ENCODE assay signal across 1 cellular context in the genomic region with DNA sequence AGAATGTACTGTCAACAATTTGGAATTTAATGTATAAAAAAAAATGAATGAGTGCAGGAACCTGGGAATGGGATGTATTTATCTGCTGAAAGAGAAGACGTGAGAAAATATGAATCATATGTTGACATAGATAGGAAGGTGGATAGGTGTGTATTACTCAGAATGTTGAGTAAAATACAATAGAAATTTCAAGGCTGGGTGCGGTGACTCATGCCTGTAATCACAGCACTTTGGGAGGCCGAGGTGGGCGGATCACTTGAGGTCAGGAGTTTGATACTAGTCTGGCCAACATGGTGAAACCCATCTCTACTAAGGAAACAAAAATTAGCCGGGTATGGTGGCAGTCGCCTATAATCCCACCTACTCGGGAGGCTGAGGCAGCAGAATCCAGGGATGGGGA.
TF ChIP-seq lines count a peak whose summit lies in the region.

No MANE protein-coding gene starts in this region.

TF ChIP-seq in SK-N-SH, 30 proteins besides CTCF, POLR2A, EP300 and RAD21 (continued from another document):
- TF ChIP-seq, protein P1, sequence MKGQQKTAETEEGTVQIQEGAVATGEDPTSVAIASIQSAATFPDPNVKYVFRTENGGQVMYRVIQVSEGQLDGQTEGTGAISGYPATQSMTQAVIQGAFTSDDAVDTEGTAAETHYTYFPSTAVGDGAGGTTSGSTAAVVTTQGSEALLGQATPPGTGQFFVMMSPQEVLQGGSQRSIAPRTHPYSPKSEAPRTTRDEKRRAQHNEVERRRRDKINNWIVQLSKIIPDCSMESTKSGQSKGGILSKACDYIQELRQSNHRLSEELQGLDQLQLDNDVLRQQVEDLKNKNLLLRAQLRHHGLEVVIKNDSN (IDR thresholded peaks at IDR 0.05; ENCODE audit: borderline replicate concordance, low read depth) = no peak
- TF ChIP-seq SIN3A (IDR thresholded peaks at IDR 0.05; ENCODE audit: borderline replicate concordance, low read depth, low read length) (no peak), ELF1 (IDR thresholded peaks at IDR 0.05) (no peak), GABPA (IDR thresholded peaks at IDR 0.05; ENCODE audit: low read depth) (no peak), TCF12 (IDR thresholded peaks at IDR 0.05) (no peak), SMC3 (IDR thresholded peaks at IDR 0.05; ENCODE audit: low read depth, low read length) (no peak), JUND (IDR thresholded peaks at IDR 0.05) (no peak), NRF1 (IDR thresholded peaks at IDR 0.05; ENCODE audit: low read depth, low read length) (no peak), CHD2 (IDR thresholded peaks at IDR 0.05; ENCODE audit: low read length, partially characterized antibody) (no peak), TAF1 (IDR thresholded peaks at IDR 0.05; ENCODE audit: borderline replicate concordance, low read depth, low read length) (no peak)
- TF ChIP-seq, protein P2, sequence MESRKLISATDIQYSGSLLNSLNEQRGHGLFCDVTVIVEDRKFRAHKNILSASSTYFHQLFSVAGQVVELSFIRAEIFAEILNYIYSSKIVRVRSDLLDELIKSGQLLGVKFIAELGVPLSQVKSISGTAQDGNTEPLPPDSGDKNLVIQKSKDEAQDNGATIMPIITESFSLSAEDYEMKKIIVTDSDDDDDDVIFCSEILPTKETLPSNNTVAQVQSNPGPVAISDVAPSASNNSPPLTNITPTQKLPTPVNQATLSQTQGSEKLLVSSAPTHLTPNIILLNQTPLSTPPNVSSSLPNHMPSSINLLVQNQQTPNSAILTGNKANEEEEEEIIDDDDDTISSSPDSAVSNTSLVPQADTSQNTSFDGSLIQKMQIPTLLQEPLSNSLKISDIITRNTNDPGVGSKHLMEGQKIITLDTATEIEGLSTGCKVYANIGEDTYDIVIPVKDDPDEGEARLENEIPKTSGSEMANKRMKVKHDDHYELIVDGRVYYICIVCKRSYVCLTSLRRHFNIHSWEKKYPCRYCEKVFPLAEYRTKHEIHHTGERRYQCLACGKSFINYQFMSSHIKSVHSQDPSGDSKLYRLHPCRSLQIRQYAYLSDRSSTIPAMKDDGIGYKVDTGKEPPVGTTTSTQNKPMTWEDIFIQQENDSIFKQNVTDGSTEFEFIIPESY (IDR thresholded peaks at IDR 0.05; ENCODE audit: borderline replicate concordance, low read depth) = no peak
- TF ChIP-seq, protein P3, sequence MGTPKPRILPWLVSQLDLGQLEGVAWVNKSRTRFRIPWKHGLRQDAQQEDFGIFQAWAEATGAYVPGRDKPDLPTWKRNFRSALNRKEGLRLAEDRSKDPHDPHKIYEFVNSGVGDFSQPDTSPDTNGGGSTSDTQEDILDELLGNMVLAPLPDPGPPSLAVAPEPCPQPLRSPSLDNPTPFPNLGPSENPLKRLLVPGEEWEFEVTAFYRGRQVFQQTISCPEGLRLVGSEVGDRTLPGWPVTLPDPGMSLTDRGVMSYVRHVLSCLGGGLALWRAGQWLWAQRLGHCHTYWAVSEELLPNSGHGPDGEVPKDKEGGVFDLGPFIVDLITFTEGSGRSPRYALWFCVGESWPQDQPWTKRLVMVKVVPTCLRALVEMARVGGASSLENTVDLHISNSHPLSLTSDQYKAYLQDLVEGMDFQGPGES (IDR thresholded peaks at IDR 0.05; ENCODE audit: low read depth, low read length) = no peak
- TF ChIP-seq, protein P4, sequence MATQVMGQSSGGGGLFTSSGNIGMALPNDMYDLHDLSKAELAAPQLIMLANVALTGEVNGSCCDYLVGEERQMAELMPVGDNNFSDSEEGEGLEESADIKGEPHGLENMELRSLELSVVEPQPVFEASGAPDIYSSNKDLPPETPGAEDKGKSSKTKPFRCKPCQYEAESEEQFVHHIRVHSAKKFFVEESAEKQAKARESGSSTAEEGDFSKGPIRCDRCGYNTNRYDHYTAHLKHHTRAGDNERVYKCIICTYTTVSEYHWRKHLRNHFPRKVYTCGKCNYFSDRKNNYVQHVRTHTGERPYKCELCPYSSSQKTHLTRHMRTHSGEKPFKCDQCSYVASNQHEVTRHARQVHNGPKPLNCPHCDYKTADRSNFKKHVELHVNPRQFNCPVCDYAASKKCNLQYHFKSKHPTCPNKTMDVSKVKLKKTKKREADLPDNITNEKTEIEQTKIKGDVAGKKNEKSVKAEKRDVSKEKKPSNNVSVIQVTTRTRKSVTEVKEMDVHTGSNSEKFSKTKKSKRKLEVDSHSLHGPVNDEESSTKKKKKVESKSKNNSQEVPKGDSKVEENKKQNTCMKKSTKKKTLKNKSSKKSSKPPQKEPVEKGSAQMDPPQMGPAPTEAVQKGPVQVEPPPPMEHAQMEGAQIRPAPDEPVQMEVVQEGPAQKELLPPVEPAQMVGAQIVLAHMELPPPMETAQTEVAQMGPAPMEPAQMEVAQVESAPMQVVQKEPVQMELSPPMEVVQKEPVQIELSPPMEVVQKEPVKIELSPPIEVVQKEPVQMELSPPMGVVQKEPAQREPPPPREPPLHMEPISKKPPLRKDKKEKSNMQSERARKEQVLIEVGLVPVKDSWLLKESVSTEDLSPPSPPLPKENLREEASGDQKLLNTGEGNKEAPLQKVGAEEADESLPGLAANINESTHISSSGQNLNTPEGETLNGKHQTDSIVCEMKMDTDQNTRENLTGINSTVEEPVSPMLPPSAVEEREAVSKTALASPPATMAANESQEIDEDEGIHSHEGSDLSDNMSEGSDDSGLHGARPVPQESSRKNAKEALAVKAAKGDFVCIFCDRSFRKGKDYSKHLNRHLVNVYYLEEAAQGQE (IDR thresholded peaks at IDR 0.05; ENCODE audit: low read depth, low read length) = no peak
- TF ChIP-seq, protein P5, sequence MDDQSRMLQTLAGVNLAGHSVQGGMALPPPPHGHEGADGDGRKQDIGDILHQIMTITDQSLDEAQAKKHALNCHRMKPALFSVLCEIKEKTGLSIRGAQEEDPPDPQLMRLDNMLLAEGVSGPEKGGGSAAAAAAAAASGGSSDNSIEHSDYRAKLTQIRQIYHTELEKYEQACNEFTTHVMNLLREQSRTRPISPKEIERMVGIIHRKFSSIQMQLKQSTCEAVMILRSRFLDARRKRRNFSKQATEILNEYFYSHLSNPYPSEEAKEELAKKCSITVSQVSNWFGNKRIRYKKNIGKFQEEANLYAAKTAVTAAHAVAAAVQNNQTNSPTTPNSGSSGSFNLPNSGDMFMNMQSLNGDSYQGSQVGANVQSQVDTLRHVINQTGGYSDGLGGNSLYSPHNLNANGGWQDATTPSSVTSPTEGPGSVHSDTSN (IDR thresholded peaks at IDR 0.05) = no peak
- TF ChIP-seq, protein P6, sequence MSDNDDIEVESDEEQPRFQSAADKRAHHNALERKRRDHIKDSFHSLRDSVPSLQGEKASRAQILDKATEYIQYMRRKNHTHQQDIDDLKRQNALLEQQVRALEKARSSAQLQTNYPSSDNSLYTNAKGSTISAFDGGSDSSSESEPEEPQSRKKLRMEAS (IDR thresholded peaks at IDR 0.05; ENCODE audit: low read depth) = no peak
TF ChIP-seq in SK-N-SH: peak in this region for 0.
